Comparison of ENCODE assay signal across 8 cellular contexts in genomic region chr1:45686081-45687013, GRCh38. TPM values are rescaled to one million over a fixed set of nuclear protein-coding genes. Genes with fewer than 3 reads are reported as not detected.
DNase-seq lines count a peak whose midpoint lies in the region; TF ChIP-seq lines count a peak whose summit lies in the region.

TSS of gene GPBP1L1 (minus strand) at chr1:45686533. CDS start at chr1:45659087, 27,446 bp downstream.

- H3K9ac ChIP-seq in Loucy (ENCODE audit: low read depth, low read length, poor library complexity, severe bottlenecking) (peak within 1 kb of the TSS; percentile 99), neural cell (ENCODE audit: low read length) (peak within 1 kb of the TSS; percentile 90)

- peak; percentile 38 for TF ChIP-seq CTCF in Loucy (conservative IDR thresholded peaks at IDR 0.05; ENCODE audit: low read length)
- no peak for TF ChIP-seq CTCF in fibroblast of the aortic adventitia (IDR thresholded peaks at IDR 0.05; ENCODE audit: insufficient read depth, low read length)
- peak; percentile 50 for TF ChIP-seq CTCF in neural cell (IDR thresholded peaks at IDR 0.05; ENCODE audit: poor library complexity, severe bottlenecking)
- TF ChIP-seq CTCF in stomach (IDR thresholded peaks at IDR 0.05): peak in 1 of 7 experiments; percentile 12

- TF ChIP-seq POLR2A in Raji (IDR thresholded peaks at IDR 0.05; ENCODE audit: insufficient read depth, low read depth, low read length): peak; percentile 79
- TF ChIP-seq POLR2A in stomach (IDR thresholded peaks at IDR 0.05): peak in 2 of 4 donors; percentile 5 to 46

- no peaks in the 10 kb centered on the region for H3K9me2 ChIP-seq in Loucy (replicated peaks; ENCODE audit: low read depth, low read length)
- H3K9me2 ChIP-seq in neural cell (ENCODE audit: insufficient read depth, low read length): no peaks in the 10 kb centered on the region

- H3K27me3 ChIP-seq in Loucy (ENCODE audit: insufficient read depth, low read length, poor library complexity, severe bottlenecking) (no peaks in the 10 kb centered on the region), neural cell (ENCODE audit: insufficient read depth, low read depth, low read length) (no peaks in the 10 kb centered on the region), stomach (no peaks in the 10 kb centered on the region)

- peak within 1 kb of the TSS; percentile 88 for H3K4me2 ChIP-seq in Loucy (ENCODE audit: low read depth, low read length, poor library complexity, severe bottlenecking)
- peak within 1 kb of the TSS; percentile 60 for H3K4me2 ChIP-seq in neural cell (ENCODE audit: low read length)

- no peaks in the 10 kb centered on the region for H3F3A ChIP-seq in Loucy (ENCODE audit: low read depth)
- peaks cover 12% of the 10 kb centered on the region for H3F3A ChIP-seq in neural cell (ENCODE audit: insufficient read depth, low read length, poor library complexity, severe bottlenecking)

- H3K36me3 ChIP-seq in Loucy (ENCODE audit: insufficient read depth, low read length) (no peaks in the 10 kb centered on the region), neural cell (ENCODE audit: insufficient read depth, low read length) (no peaks in the 10 kb centered on the region), stomach (peaks cover 0 to 6% (median 4%) of the 10 kb centered on the region in 4 donors)

- WGBS in stomach, 5 donors: 0 to 1% (median 0%) methylated on average over 37 to 77 of the region's 77 CpGs

- H2AFZ ChIP-seq in Loucy (ENCODE audit: low read length): peak within 1 kb of the TSS; percentile 87
- H2AFZ ChIP-seq in neural cell (ENCODE audit: low read depth, low read length): peak within 1 kb of the TSS; percentile 95

- H3K9me3 ChIP-seq in Loucy (ENCODE audit: insufficient read depth, low read depth, low read length): no peaks in the 10 kb centered on the region
- no peaks in the 10 kb centered on the region for H3K9me3 ChIP-seq in neural cell (ENCODE audit: low read length)
- H3K9me3 ChIP-seq in stomach: no peaks in the 10 kb centered on the region

- H3K4me1 ChIP-seq in Loucy (ENCODE audit: insufficient read depth, low read length, poor library complexity, severe bottlenecking): peaks cover 26% of the 10 kb centered on the region
- H3K4me1 ChIP-seq in stomach: peaks cover 38 to 65% (median 53%) of the 10 kb centered on the region in 4 donors

- DNase-seq in ELR (ENCODE audit: low read depth): peak; percentile 97
- peak; percentile 97 for DNase-seq in H4 (ENCODE audit: low spot score)
- DNase-seq in activated effector memory CD4-positive, alpha-beta T cell treated with Interleukin-2 at 50 U/mL for 16 hours: peak; percentile 98
- peak; percentile 97 for DNase-seq in fibroblast of the aortic adventitia (ENCODE audit: low read depth)
- peak; percentile 98 for DNase-seq in stomach

- peak within 1 kb of the TSS; percentile 96 for H3K27ac ChIP-seq in neural cell (ENCODE audit: low read length)
- peak within 1 kb of the TSS; percentile 94 to 99 (median 96) for H3K27ac ChIP-seq in stomach

- TF ChIP-seq RAD21 in neural cell (conservative IDR thresholded peaks at IDR 0.05): peak; percentile 48

- H4K20me1 ChIP-seq in Loucy (ENCODE audit: insufficient read depth, low read length, poor library complexity, severe bottlenecking) (peaks cover 43% of the 10 kb centered on the region), neural cell (ENCODE audit: insufficient read depth) (no peaks in the 10 kb centered on the region)

- intact Hi-C loops in stomach (cut with DNase I; ENCODE audit: low total_unique reads): no loop called here

- H3K4me3 ChIP-seq in Loucy (ENCODE audit: low read length, poor library complexity, severe bottlenecking): peak within 1 kb of the TSS; percentile 94
- peak within 1 kb of the TSS; percentile 97 for H3K4me3 ChIP-seq in fibroblast of the aortic adventitia (ENCODE audit: low read depth, low read length)
- peak within 1 kb of the TSS; percentile 93 for H3K4me3 ChIP-seq in neural cell (ENCODE audit: low read length)
- H3K4me3 ChIP-seq in stomach: peak within 1 kb of the TSS; percentile 81 to 99 (median 92)

- H3K79me2 ChIP-seq in Loucy (ENCODE audit: insufficient read depth, low read length) (peaks cover 87% of the 10 kb centered on the region), neural cell (replicated peaks; ENCODE audit: insufficient read depth, low read length) (peaks cover 65% of the 10 kb centered on the region)

- TF ChIP-seq EP300 in neural cell (conservative IDR thresholded peaks at IDR 0.05; ENCODE audit: poor library complexity, severe bottlenecking) (peak; percentile 22), stomach (IDR thresholded peaks at IDR 0.05) (no peak)

TF ChIP-seq in neural cell, 6 proteins besides CTCF, POLR2A, EP300 and RAD21:
- TF ChIP-seq POLR2AphosphoS5 (IDR thresholded peaks at IDR 0.05) (peak; percentile 81), EZH2 (IDR thresholded peaks at IDR 0.05; ENCODE audit: borderline replicate concordance, insufficient read depth, low read length, poor library complexity, severe bottlenecking) (no peak), MXI1 (conservative IDR thresholded peaks at IDR 0.05; ENCODE audit: poor library complexity, severe bottlenecking) (peak; percentile 90), TAF1 (IDR thresholded peaks at IDR 0.05; ENCODE audit: low read depth) (peak; percentile 61), REST (IDR thresholded peaks at IDR 0.05; ENCODE audit: borderline replicate concordance) (peak; percentile 28), SMC3 (conservative IDR thresholded peaks at IDR 0.05; ENCODE audit: poor library complexity) (peak; percentile 57)

RNA-seq across cellular contexts. Expression of gene GPBP1L1, which starts in this region (rescaled TPM):
- 142 and 151 TPM in 2 replicates for total RNA-seq in H4 (2014; rRNA removed; shearing (Covaris generic))
- total RNA-seq in fibroblast of the aortic adventitia (ENCODE audit: low replicate concordance): 119 and 143 TPM in 2 replicates
- polyA plus RNA-seq in neural cell: 54.5 and 55.1 TPM in 2 replicates
- polyA minus RNA-seq in neural cell: 62.1 and 84.7 TPM in 2 replicates
- 100 to 1,000 TPM; 102 to 346 (median 104) TPM for total RNA-seq in stomach
- polyA plus RNA-seq in stomach: 10 to 100 TPM; 40.1 to 48.6 (median 45.1) TPM

Comparison
In these comparisons a context has a peak if more than half of its experiments do, and no peak if none do; other contexts are left out.
1. Peak in every context shown above with its lines: DNase-seq, H3K4me3 ChIP-seq and H3K27ac ChIP-seq.